11 cellular contexts compared by ENCODE assay signal in genomic region chr3:38579146-38579545, GRCh38.
A peak's percentile ranks its signal among the peaks of the same experiment; 100 is the strongest.
DNase-seq lines count a peak whose midpoint lies in the region; ATAC-seq lines count a peak whose summit lies in the region.
"Had no signal": no experiment of that assay in that cellular context is flagged by ENCODE, and none has a peak within 500 bp of the region (broad histone marks: within the 10 kb centered on the region; RNA-seq: fewer than 3 reads in every experiment).

No MANE protein-coding gene starts in this region.

- no peak overlapping the region for H2BK15ac ChIP-seq in mesendoderm (replicated peaks; ENCODE audit: low read depth)

- no peak overlapping the region for H3K4me3 ChIP-seq in mesendoderm (ENCODE audit: low read length)
- H3K4me3 ChIP-seq: breast epithelium, SK-N-MC had no signal

- H4K5ac ChIP-seq in mesendoderm (ENCODE audit: low read length): no peak overlapping the region

- no peak overlapping the region for H3K27ac ChIP-seq in mesendoderm (ENCODE audit: low read depth, low read length)
- H3K27ac ChIP-seq: breast epithelium, HL-60, SK-N-MC had no signal

- no peak overlapping the region for H2BK5ac ChIP-seq in mesendoderm (ENCODE audit: low read length)

- H3K79me1 ChIP-seq in mesendoderm (ENCODE audit: low read length): no peaks in the 10 kb centered on the region

- no peaks in the 10 kb centered on the region for H3K27me3 ChIP-seq in mesendoderm (ENCODE audit: insufficient read depth, low read length, poor library complexity)
- H3K27me3 ChIP-seq: breast epithelium had no signal

- H3K79me2 ChIP-seq in mesendoderm (ENCODE audit: control insufficient read depth, insufficient read depth, low read length): no peaks in the 10 kb centered on the region

- no peak overlapping the region for H3K56ac ChIP-seq in mesendoderm (ENCODE audit: low read length)

- no peak overlapping the region for H2AK5ac ChIP-seq in mesendoderm (ENCODE audit: low read length)

- H3K18ac ChIP-seq in mesendoderm (ENCODE audit: low read length): no peak overlapping the region

- no CpG with 5 or more reads among the region's 12 CpGs for WGBS in mesendoderm (ENCODE audit: extremely low coverage, insufficient coverage, low lambda C conversion rate)

- no peaks in the 10 kb centered on the region for H3K36me3 ChIP-seq in mesendoderm (ENCODE audit: control insufficient read depth, insufficient read depth, low read length)
- H3K36me3 ChIP-seq: breast epithelium had no signal

- no peak overlapping the region for H3K4me2 ChIP-seq in mesendoderm (ENCODE audit: low read length)

- no peak overlapping the region for H2BK120ac ChIP-seq in mesendoderm (ENCODE audit: low read depth, low read length)

- no peak overlapping the region for H3K4ac ChIP-seq in mesendoderm (ENCODE audit: low read depth, low read length)

- peak; percentile 16 for DNase-seq in DMS153 (lab: John Stamatoyannopoulos, UW)
- DNase-seq in NCI-H1092 treated with DMSO at 0.1 percent for 48 hours (lab: John Stamatoyannopoulos, UW): peak; percentile 8
- peak; percentile 18 for DNase-seq in dermis blood vessel endothelial cell
- peak; percentile 71 for DNase-seq in mesendoderm
- no peak for DNase-seq in NCI-H2171 treated with DMSO at 0.1 percent for 48 hours (lab: John Stamatoyannopoulos, UW)
- no peak for DNase-seq in HuH-7 (ENCODE audit: low spot score)

- H3K23ac ChIP-seq in mesendoderm (ENCODE audit: low read length): no peak overlapping the region

- ATAC-seq in GM18502 (IDR thresholded peaks at IDR 0.05; ENCODE audit: poor library complexity, unreplicated experiment) (no peak), GM18907 (IDR thresholded peaks at IDR 0.05; ENCODE audit: unreplicated experiment) (no peak)

- H3K9ac ChIP-seq in mesendoderm (ENCODE audit: low read length): no peak overlapping the region

- H3K4me1 ChIP-seq in mesendoderm (ENCODE audit: control insufficient read depth, low read depth, low read length): no peaks in the 10 kb centered on the region
- H3K4me1 ChIP-seq: breast epithelium had no signal

- no peak overlapping the region for H4K8ac ChIP-seq in mesendoderm (ENCODE audit: low read depth, low read length)

Comparison
In these comparisons a context has a peak if more than half of its experiments do, and no peak if none do; other contexts are left out.
1. DNase-seq: peak in DMS153 (single experiment), NCI-H1092 treated with DMSO at 0.1 percent for 48 hours (single experiment), dermis blood vessel endothelial cell (single experiment) and mesendoderm (single experiment); none in NCI-H2171 treated with DMSO at 0.1 percent for 48 hours (single experiment) and HuH-7 (single experiment).